ENCODE assay signal across 8 cellular contexts in genomic region chrX:118495958-118496762, GRCh38. TPM values are rescaled to one million over a fixed set of nuclear protein-coding genes. Genes with fewer than 3 reads are reported as not detected.
DNase-seq lines count a peak whose midpoint lies in the region; ATAC-seq and TF ChIP-seq lines count a peak whose summit lies in the region.

No MANE protein-coding gene starts in this region.

- no peaks in the 10 kb centered on the region for H3K9me3 Mint-ChIP-seq in activated T-helper 2 cell treated with anti-CD3 and anti-CD28 coated beads, Interferon-gamma antibody, Interleukin-2, Interleukin-4, amounts not matched to agents 10 μg/mL and 5 μg/mL and 100 μg/mL, durations not matched to agents 14 hours and 24 hours and 36 hours

- no peak for TF ChIP-seq CTCF in AG09309 (IDR thresholded peaks at IDR 0.05; ENCODE audit: control insufficient read depth, insufficient read depth, low read depth, low read length, missing control alignments)
- TF ChIP-seq CTCF in Panc1 (IDR thresholded peaks at IDR 0.05) = no peak

- POLR2A ChIA-PET in Panc1 (lab: Charles Lee) = no interaction called here

- H3K27ac ChIP-seq in Panc1 (ENCODE audit: low read length) = no peak overlapping the region

- H3K27me3 Mint-ChIP-seq in activated T-helper 2 cell treated with anti-CD3 and anti-CD28 coated beads, Interferon-gamma antibody, Interleukin-2, Interleukin-4, amounts not matched to agents 10 μg/mL and 5 μg/mL and 100 μg/mL, durations not matched to agents 14 hours and 24 hours and 36 hours (ENCODE audit: low read depth) = no peaks in the 10 kb centered on the region

- H3K9me3 ChIP-seq in Panc1 (ENCODE audit: control insufficient read depth, insufficient read depth, low read depth, low read length) = no peaks in the 10 kb centered on the region

- H3K4me1 ChIP-seq in Panc1 (ENCODE audit: control insufficient read depth, insufficient read depth, low read length) = peaks cover 8% of the 10 kb centered on the region

- H3K36me3 Mint-ChIP-seq in activated T-helper 2 cell treated with anti-CD3 and anti-CD28 coated beads, Interferon-gamma antibody, Interleukin-2, Interleukin-4, amounts not matched to agents 10 μg/mL and 5 μg/mL and 100 μg/mL, durations not matched to agents 14 hours and 24 hours and 36 hours (ENCODE audit: low read depth) = peaks cover 2% of the 10 kb centered on the region

- ATAC-seq in GM19035 (IDR thresholded peaks at IDR 0.05; ENCODE audit: unreplicated experiment) (peak; percentile 74), HG03342 (IDR thresholded peaks at IDR 0.05; ENCODE audit: unreplicated experiment) (peak; percentile 46), Panc1 (peak; percentile 67)

- in situ Hi-C loops in Panc1 (cut with HindIII; ENCODE audit: low pct_unique_long_range_greater_than_20kb, low sequenced_read_pairs) = no loop called here

- H3K4me3 ChIP-seq in AG09309 (ENCODE audit: control insufficient read depth, low read depth, low read length) (peak overlapping the region; percentile 81), Panc1 (ENCODE audit: low read depth in 2 of 2, low read length in 2 of 2) (peak overlapping the region; percentile 53)

- intact Hi-C loops in Panc1 (cut with micrococcal nuclease; ENCODE audit: unreplicated experiment) = no loop called here
- intact Hi-C loops in activated T-helper 2 cell treated with anti-CD3 and anti-CD28 coated beads, Interferon-gamma antibody, Interleukin-2, Interleukin-4, amounts not matched to agents 10 μg/mL and 5 μg/mL and 100 μg/mL, durations not matched to agents 14 hours and 24 hours and 36 hours (cut with micrococcal nuclease) = loop anchor here (1.0 to 5.0 kb wide), 5 partner anchors 32 to 150 kb away; partner anchors contain the start of gene WDR44
- intact Hi-C loops in cardiac septum (cut with DNase I) = no loop called here

- H3K27me3 ChIP-seq in Panc1 (ENCODE audit: control insufficient read depth, insufficient read depth, low read length) = peaks cover 12% of the 10 kb centered on the region

- H3K4me1 Mint-ChIP-seq in activated T-helper 2 cell treated with anti-CD3 and anti-CD28 coated beads, Interferon-gamma antibody, Interleukin-2, Interleukin-4, amounts not matched to agents 10 μg/mL and 5 μg/mL and 100 μg/mL, durations not matched to agents 14 hours and 24 hours and 36 hours (ENCODE audit: low read depth) = peaks cover 26% of the 10 kb centered on the region

- H3K4me3 Mint-ChIP-seq in activated T-helper 2 cell treated with anti-CD3 and anti-CD28 coated beads, Interferon-gamma antibody, Interleukin-2, Interleukin-4, amounts not matched to agents 10 μg/mL and 5 μg/mL and 100 μg/mL, durations not matched to agents 14 hours and 24 hours and 36 hours (ENCODE audit: low read depth) = peak overlapping the region; percentile 97

- no TSS peak for BruUV-seq in Panc1 (replicated peaks; lab: Mats Ljungman, UMichigan)

- CTCF ChIA-PET in Panc1 (lab: Charles Lee) = interaction anchor here (0.6 kb wide), 2 partner anchors 571 to 1594 kb away, joined by 3 to 6 read pairs; no protein-coding TSS in a partner anchor

- peak overlapping the region; percentile 97 for H3K27ac Mint-ChIP-seq in activated T-helper 2 cell treated with anti-CD3 and anti-CD28 coated beads, Interferon-gamma antibody, Interleukin-2, Interleukin-4, amounts not matched to agents 10 μg/mL and 5 μg/mL and 100 μg/mL, durations not matched to agents 14 hours and 24 hours and 36 hours

- no peaks in the 10 kb centered on the region for H3K36me3 ChIP-seq in Panc1 (ENCODE audit: control insufficient read depth, insufficient read depth, low read length)

- DNase-seq in AG09309 (ENCODE audit: low read depth) = no peak
- DNase-seq in Panc1 (ENCODE audit: low read depth, low spot score) = no peak
- DNase-seq in activated T-helper 2 cell treated with anti-CD3 and anti-CD28 coated beads, Interferon-gamma antibody, Interleukin-2, Interleukin-4, amounts not matched to agents 10 μg/mL and 5 μg/mL and 100 μg/mL, durations not matched to agents 14 hours and 24 hours and 36 hours (ENCODE audit: low spot score) = peak; percentile 75
- peak; percentile 81 for DNase-seq in cardiac septum (ENCODE audit: low spot score)
- peak; percentile 71 for DNase-seq in retina
- DNase-seq in hepatic stellate cell (ENCODE audit: low spot score) = no peak

RNA-seq across cellular contexts. Expression of gene DOCK11, which starts 0.5 kb away (rescaled TPM):
- total RNA-seq in Panc1 (2021; ENCODE audit: unreplicated experiment) = 2.0 TPM
- polyA plus RNA-seq in Panc1 (2012; ENCODE audit: insufficient read length) = 0.21 TPM
- total RNA-seq in activated T-helper 2 cell treated with anti-CD3 and anti-CD28 coated beads, Interferon-gamma antibody, Interleukin-2, Interleukin-4, amounts not matched to agents 10 μg/mL and 5 μg/mL and 100 μg/mL, durations not matched to agents 14 hours and 24 hours and 36 hours = 29.9 and 31.8 TPM in 2 replicates
- 3.8 TPM for total RNA-seq in cardiac septum

Comparison
In these comparisons a context has a peak if more than half of its experiments do, and no peak if none do; other contexts are left out.
1. DNase-seq: peak in activated T-helper 2 cell treated with anti-CD3 and anti-CD28 coated beads, Interferon-gamma antibody, Interleukin-2, Interleukin-4, amounts not matched to agents 10 μg/mL and 5 μg/mL and 100 μg/mL, durations not matched to agents 14 hours and 24 hours and 36 hours (single experiment), cardiac septum (single experiment) and retina (single experiment); none in AG09309 (single experiment), Panc1 (single experiment) and hepatic stellate cell (single experiment).
2. Peak in every context shown above with its lines, with median percentiles within 50 percentile points of each other: ATAC-seq.